In genomic region chr1:31744165-31744888, GRCh38 we compare ENCODE assay signal across 1 cellular context.
TF ChIP-seq lines count a peak whose summit lies in the region.

No MANE protein-coding gene starts in this region.

TF ChIP-seq in IMR-90, 13 proteins besides CTCF, POLR2A, EP300 and RAD21 (continued from another document):
- no peak for TF ChIP-seq USF2 (IDR thresholded peaks at IDR 0.05; ENCODE audit: low read depth, low read length)
- no peak for TF ChIP-seq MAZ (IDR thresholded peaks at IDR 0.05; ENCODE audit: borderline replicate concordance, low read depth, low read length)
- TF ChIP-seq MXI1 (IDR thresholded peaks at IDR 0.05; ENCODE audit: borderline replicate concordance, low read depth, low read length): no peak
- TF ChIP-seq SMC3 (IDR thresholded peaks at IDR 0.05; ENCODE audit: low read depth, low read length): no peak
- no peak for TF ChIP-seq RCOR1 (IDR thresholded peaks at IDR 0.05; ENCODE audit: insufficient replicate concordance, low read length)
- TF ChIP-seq BHLHE40 (IDR thresholded peaks at IDR 0.05; ENCODE audit: low read depth, low read length): no peak
